ENCODE assay signal across 8 cellular contexts in genomic region chr5:141992349-141992963, GRCh38. TPM values are rescaled to one million over a fixed set of nuclear protein-coding genes. Genes with fewer than 3 reads are reported as not detected.
DNase-seq lines count a peak whose midpoint lies in the region; ATAC-seq and TF ChIP-seq lines count a peak whose summit lies in the region.

No MANE protein-coding gene starts in this region.

- peaks cover 7% of the 10 kb centered on the region for H3K4me1 Mint-ChIP-seq in glutamatergic neuron (ENCODE audit: low read depth, unreplicated experiment)

- peaks cover 5% of the 10 kb centered on the region for H3K36me3 Mint-ChIP-seq in glutamatergic neuron (ENCODE audit: unreplicated experiment)

- DNase-seq in NCI-H524 (lab: John Stamatoyannopoulos, UW) = peak; percentile 13 to 55
- no peak for DNase-seq in NCI-H524 treated with DMSO at 0.1 percent for 48 hours (lab: John Stamatoyannopoulos, UW)
- peak; percentile 61 to 74 for DNase-seq in Kasumi-1 (lab: John Stamatoyannopoulos, UW)
- peak; percentile 79 for DNase-seq in activated naive CD4-positive, alpha-beta T cell treated with Interleukin-2 at 50 U/mL for 16 hours
- peak; percentile 73 for DNase-seq in glutamatergic neuron
- peak; percentile 61 for DNase-seq in renal cortical epithelial cell (ENCODE audit: low read depth)

- no peak overlapping the region for H3K27ac Mint-ChIP-seq in glutamatergic neuron (ENCODE audit: unreplicated experiment)

- peak; percentile 84 for TF ChIP-seq CTCF in glutamatergic neuron (IDR thresholded peaks at IDR 0.05; ENCODE audit: partially characterized antibody, unreplicated experiment)

- H3K4me3 Mint-ChIP-seq in glutamatergic neuron (ENCODE audit: unreplicated experiment) = no peak overlapping the region

- peaks cover 1% of the 10 kb centered on the region for H3K9me3 Mint-ChIP-seq in glutamatergic neuron (ENCODE audit: unreplicated experiment)

- peak; percentile 90 for ATAC-seq in SK-N-SH treated with all-trans-retinoic acid at 6 μM for 48 hours
- no peak for ATAC-seq in HG02884 (IDR thresholded peaks at IDR 0.05; ENCODE audit: unreplicated experiment)

- H3K27me3 Mint-ChIP-seq in glutamatergic neuron (ENCODE audit: unreplicated experiment) = peaks cover 5% of the 10 kb centered on the region

TF ChIP-seq in SK-N-SH treated with all-trans-retinoic acid at 6 μM for 48 hours, 23 proteins besides CTCF, POLR2A, EP300 and RAD21:
- TF ChIP-seq ZFP30 (CRISPR knock-in tag; IDR thresholded peaks at IDR 0.05) = no peak
- TF ChIP-seq CREB5 (CRISPR knock-in tag; IDR thresholded peaks at IDR 0.05; ENCODE audit: low read depth) = no peak
- no peak for TF ChIP-seq ISL1 (CRISPR knock-in tag; IDR thresholded peaks at IDR 0.05)
- TF ChIP-seq PPARA (CRISPR knock-in tag; IDR thresholded peaks at IDR 0.05; ENCODE audit: borderline replicate concordance) = no peak
- TF ChIP-seq TCF4 (CRISPR knock-in tag; IDR thresholded peaks at IDR 0.05; ENCODE audit: borderline replicate concordance) = no peak
- TF ChIP-seq ZNF8 (CRISPR knock-in tag; IDR thresholded peaks at IDR 0.05) = no peak
- no peak for TF ChIP-seq CSDC2 (CRISPR knock-in tag; IDR thresholded peaks at IDR 0.05)

RNA-seq across cellular contexts. Expression of gene GNPDA1, which starts 20.4 kb away (rescaled TPM):
- total RNA-seq in glutamatergic neuron (ENCODE audit: unreplicated experiment) (20.2 TPM), renal cortical epithelial cell (58.4 and 82.3 TPM in 2 replicates)

RNA-seq across cellular contexts. Expression of gene RNF14, which starts 23.6 kb away (rescaled TPM):
- total RNA-seq in glutamatergic neuron (ENCODE audit: unreplicated experiment) (60.8 TPM), renal cortical epithelial cell (86.3 and 113 TPM in 2 replicates)

RNA-seq across cellular contexts. Expression of gene PCDH12, which starts 34.5 kb away (rescaled TPM):
- total RNA-seq in glutamatergic neuron (ENCODE audit: unreplicated experiment) (1.7 TPM), renal cortical epithelial cell (0.35 and 0.45 TPM in 2 replicates)
